In genomic region chr7:47992446-47992845, GRCh38 we compare ENCODE assay signal across 9 cellular contexts. TPM values are rescaled to one million over a fixed set of nuclear protein-coding genes. Genes with fewer than 3 reads are reported as not detected.
DNase-seq lines count a peak whose midpoint lies in the region; ATAC-seq and TF ChIP-seq lines count a peak whose summit lies in the region.
"Had no signal": no experiment of that assay in that cellular context is flagged by ENCODE, and none has a peak within 500 bp of the region (broad histone marks: within the 10 kb centered on the region; RNA-seq: fewer than 3 reads in every experiment).

No MANE protein-coding gene starts in this region.

- H3K4me1 Mint-ChIP-seq in activated naive CD4-positive, alpha-beta T cell treated with anti-CD3 and anti-CD28 coated beads for 36 hours (ENCODE audit: low read depth), result peaks cover 16% of the 10 kb centered on the region

- no peaks in the 10 kb centered on the region for H3K9me3 ChIP-seq in lower lobe of right lung
- no peaks in the 10 kb centered on the region for H3K9me3 ChIP-seq in thoracic aorta
- H3K9me3 ChIP-seq in adrenal gland (replicated peaks in 1 of 3), result no peaks in the 10 kb centered on the region

- H3K27me3 ChIP-seq in lower lobe of right lung (ENCODE audit: low read depth) (no peaks in the 10 kb centered on the region), thoracic aorta (replicated peaks; ENCODE audit: insufficient read depth) (no peaks in the 10 kb centered on the region), adrenal gland (no peaks in the 10 kb centered on the region)

- H3K27ac Mint-ChIP-seq in activated naive CD4-positive, alpha-beta T cell treated with anti-CD3 and anti-CD28 coated beads for 36 hours, result peak overlapping the region; percentile 93
- H3K27ac Mint-ChIP-seq in activated naive CD4-positive, alpha-beta T cell treated with anti-CD3 and anti-CD28 coated beads, Interleukin-2, amount 50 U/mL, for 72 hours, result peak overlapping the region; percentile 88 to 90

- intact Hi-C loops in activated naive CD4-positive, alpha-beta T cell treated with anti-CD3 and anti-CD28 coated beads for 36 hours (cut with micrococcal nuclease), result loop anchor here (1.0 to 5.0 kb wide), 3 partner anchors 49 to 305 kb away; partner anchors contain the start of gene UPP1
- intact Hi-C loops in lower lobe of right lung (cut with DNase I), result no loop called here
- intact Hi-C loops in adrenal gland (cut with DNase I), result loop anchor here (5.0 kb wide), 2 partner anchors 100 to 115 kb away; no protein-coding TSS in a partner anchor

- TF ChIP-seq CTCF in lower lobe of right lung (IDR thresholded peaks at IDR 0.05), result no peak
- no peak for TF ChIP-seq CTCF in thoracic aorta (IDR thresholded peaks at IDR 0.05)
- no peak for TF ChIP-seq CTCF in adrenal gland (IDR thresholded peaks at IDR 0.05)

- no peak for DNase-seq in activated naive CD4-positive, alpha-beta T cell treated with anti-CD3 and anti-CD28 coated beads for 36 hours
- no peak for DNase-seq in activated naive CD4-positive, alpha-beta T cell (lab: John Stamatoyannopoulos, UW)
- no peak for DNase-seq in activated naive CD4-positive, alpha-beta T cell treated with anti-CD3 and anti-CD28 coated beads, Interleukin-2, amount 50 U/mL, for 72 hours (ENCODE audit: low spot score in 2 of 2)
- DNase-seq in lower lobe of right lung (no peak), thoracic aorta (ENCODE audit: low spot score) (no peak), adrenal gland (no peak)
- DNase-seq: NCI-H1436 treated with DMSO at 0.1 percent for 48 hours had no signal

- 77 to 82% (median 78%) methylated on average over 3 of the region's 3 CpGs for WGBS in adrenal gland, 4 donors

- no peak for TF ChIP-seq POLR2A in adrenal gland (IDR thresholded peaks at IDR 0.05)

- H3K4me3 Mint-ChIP-seq in activated naive CD4-positive, alpha-beta T cell treated with anti-CD3 and anti-CD28 coated beads for 36 hours, result peak overlapping the region; percentile 92

- no peak for ATAC-seq in activated naive CD4-positive, alpha-beta T cell treated with anti-CD3 and anti-CD28 coated beads, Interleukin-2, amount 50 U/mL, for 72 hours
- ATAC-seq in lower lobe of right lung, result no peak
- no peak for ATAC-seq in thoracic aorta (ENCODE audit: insufficient number of reproducible peaks, low FRiP score, low read depth)
- no peak for ATAC-seq in GM19328 (IDR thresholded peaks at IDR 0.05; ENCODE audit: unreplicated experiment)
- no peak for ATAC-seq in GM18907 (IDR thresholded peaks at IDR 0.05; ENCODE audit: unreplicated experiment)

- H3K4me3 ChIP-seq in lower lobe of right lung, result peak overlapping the region; percentile 60
- H3K4me3 ChIP-seq in thoracic aorta, result peak overlapping the region; percentile 87
- H3K4me3 ChIP-seq in adrenal gland, result peak overlapping the region in 1 of 4 donors; percentile 74

- H3K36me3 ChIP-seq in lower lobe of right lung, result no peaks in the 10 kb centered on the region
- no peaks in the 10 kb centered on the region for H3K36me3 ChIP-seq in thoracic aorta
- H3K36me3 ChIP-seq in adrenal gland (replicated peaks in 1 of 2), result no peaks in the 10 kb centered on the region

- no peaks in the 10 kb centered on the region for H3K9me3 Mint-ChIP-seq in activated naive CD4-positive, alpha-beta T cell treated with anti-CD3 and anti-CD28 coated beads for 36 hours
- H3K9me3 Mint-ChIP-seq in activated naive CD4-positive, alpha-beta T cell treated with anti-CD3 and anti-CD28 coated beads, Interleukin-2, amount 50 U/mL, for 72 hours, result peaks cover 9 to 15% of the 10 kb centered on the region in 2 donors

- no peaks in the 10 kb centered on the region for H3K27me3 Mint-ChIP-seq in activated naive CD4-positive, alpha-beta T cell treated with anti-CD3 and anti-CD28 coated beads for 36 hours (ENCODE audit: low read depth)

- no peaks in the 10 kb centered on the region for H3K36me3 Mint-ChIP-seq in activated naive CD4-positive, alpha-beta T cell treated with anti-CD3 and anti-CD28 coated beads for 36 hours (ENCODE audit: low read depth)
- H3K36me3 Mint-ChIP-seq in activated naive CD4-positive, alpha-beta T cell treated with anti-CD3 and anti-CD28 coated beads, Interleukin-2, amount 50 U/mL, for 72 hours, result no peaks in the 10 kb centered on the region

- CTCF ChIA-PET in activated naive CD4-positive, alpha-beta T cell treated with anti-CD3 and anti-CD28 coated beads for 36 hours (lab: Charles Lee), result interaction anchor here (0.7 to 6.3 kb wide), 16 partner anchors 8 to 162 kb away, joined by 3 to 101 read pairs (median 8); partner anchors contain the start of genes HUS1 and UPP1

- peak overlapping the region; percentile 70 for H3K27ac ChIP-seq in lower lobe of right lung
- peak overlapping the region in 1 of 2 donors; percentile 20 for H3K27ac ChIP-seq in thoracic aorta
- H3K27ac ChIP-seq in adrenal gland, result peak overlapping the region in 2 of 5 donors; percentile 37 to 75

- peaks cover 9% of the 10 kb centered on the region for H3K4me1 ChIP-seq in lower lobe of right lung
- peaks cover 0 to 10% of the 10 kb centered on the region in 2 donors for H3K4me1 ChIP-seq in thoracic aorta (ENCODE audit: control insufficient read depth in 1 of 2, low read depth in 2 of 2)
- H3K4me1 ChIP-seq in adrenal gland (replicated peaks in 1 of 2), result no peaks in the 10 kb centered on the region

RNA-seq across cellular contexts. Expression of gene HUS1, which starts 13.0 kb away (rescaled TPM):
- total RNA-seq in activated naive CD4-positive, alpha-beta T cell treated with anti-CD3 and anti-CD28 coated beads for 36 hours, result 10 to 100 TPM; 55.0 to 61.2 TPM
- total RNA-seq in activated naive CD4-positive, alpha-beta T cell treated with anti-CD3 and anti-CD28 coated beads, Interleukin-2, amount 50 U/mL, for 72 hours, result 10 to 100 TPM; 33.7 to 76.2 TPM
- 39.2 TPM for total RNA-seq in lower lobe of right lung
- total RNA-seq in thoracic aorta, result 10 to 100 TPM; 65.5 to 80.6 TPM
- total RNA-seq in adrenal gland, result 10 to 100 TPM; 18.0 to 38.0 (median 35.6) TPM
- 10 to 100 TPM in 1 of 3 donors, 1 to 10 TPM in 2; 8.3 to 45.1 (median 8.9) TPM for polyA plus RNA-seq in adrenal gland

RNA-seq across cellular contexts. Expression of gene SUN3, which starts 36.5 kb away (rescaled TPM):
- not detected for total RNA-seq in activated naive CD4-positive, alpha-beta T cell treated with anti-CD3 and anti-CD28 coated beads for 36 hours
- not detected for total RNA-seq in activated naive CD4-positive, alpha-beta T cell treated with anti-CD3 and anti-CD28 coated beads, Interleukin-2, amount 50 U/mL, for 72 hours
- total RNA-seq in lower lobe of right lung (not detected), thoracic aorta (not detected), adrenal gland (not detected)
- polyA plus RNA-seq in adrenal gland, result 1 to 10 TPM in 1 of 3 donors, under 1 TPM in 1, not detected in 1; 0.20 to 1.0 TPM

RNA-seq across cellular contexts. Expression of gene C7orf57, which starts 42.9 kb away (rescaled TPM):
- under 1 TPM; 0.29 to 0.44 TPM for total RNA-seq in activated naive CD4-positive, alpha-beta T cell treated with anti-CD3 and anti-CD28 coated beads for 36 hours
- under 1 TPM in 1 of 2 donors, not detected in 1; 0.25 TPM for total RNA-seq in activated naive CD4-positive, alpha-beta T cell treated with anti-CD3 and anti-CD28 coated beads, Interleukin-2, amount 50 U/mL, for 72 hours
- total RNA-seq in lower lobe of right lung (1.6 TPM), thoracic aorta (not detected), adrenal gland (1 to 10 TPM in 1 of 8 donors, not detected in 7; 1.7 TPM)
- not detected for polyA plus RNA-seq in adrenal gland

RNA-seq across cellular contexts. Expression of gene PKD1L1, which starts 44.2 kb away (rescaled TPM):
- under 1 TPM; 0.02 to 0.05 TPM for total RNA-seq in activated naive CD4-positive, alpha-beta T cell treated with anti-CD3 and anti-CD28 coated beads for 36 hours
- under 1 TPM; 0.05 to 0.14 TPM for total RNA-seq in activated naive CD4-positive, alpha-beta T cell treated with anti-CD3 and anti-CD28 coated beads, Interleukin-2, amount 50 U/mL, for 72 hours
- total RNA-seq in lower lobe of right lung, result 0.59 TPM
- under 1 TPM; 0.14 to 0.85 TPM for total RNA-seq in thoracic aorta
- under 1 TPM in 7 of 8 donors, not detected in 1; 0.11 to 0.71 (median 0.17) TPM for total RNA-seq in adrenal gland
- polyA plus RNA-seq in adrenal gland, result 1 to 10 TPM in 1 of 3 donors, under 1 TPM in 2; 0.13 to 1.0 (median 0.56) TPM
